33 cellular contexts compared by ENCODE assay signal in the genomic region with DNA sequence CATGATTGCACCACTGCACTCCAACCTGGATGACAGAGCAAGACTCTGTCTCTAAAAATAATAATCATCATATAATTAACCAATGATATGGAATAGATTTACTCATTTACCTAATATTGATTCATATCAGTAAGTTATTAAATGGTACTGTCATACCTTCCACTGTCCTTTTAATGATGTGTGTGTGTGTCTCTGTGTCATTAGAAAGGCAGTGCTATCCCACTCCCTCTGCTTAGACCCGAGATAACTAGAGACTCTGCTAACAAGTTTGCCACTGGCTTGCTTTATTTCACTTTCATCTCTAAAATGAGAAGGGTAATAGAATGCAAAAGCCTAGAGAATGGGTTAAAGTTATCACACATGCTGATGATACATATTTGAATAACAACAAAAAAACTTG.
"Had no signal": no experiment of that assay in that cellular context is flagged by ENCODE, and none has a peak within 500 bp of the region (broad histone marks: within the 10 kb centered on the region; RNA-seq: fewer than 3 reads in every experiment).

No MANE protein-coding gene starts in this region.

- DNase-seq: Karpas-422, Kasumi-1, MG63, MM.1S, MV-4-11, NCI-H1048, NCI-H1092, NCI-H1092 treated with DMSO at 0.1 percent for 48 hours, NCI-H1105, NCI-H1105 treated with DMSO at 0.1 percent for 48 hours, NCI-H1417, NCI-H1417 treated with DMSO at 0.1 percent for 48 hours, NCI-H1436, NCI-H1436 treated with DMSO at 0.1 percent for 48 hours, NCI-H146, NCI-H1694, NCI-H1694 treated with DMSO at 0.1 percent for 48 hours, NCI-H187, NCI-H187 treated with DMSO at 0.1 percent for 48 hours, NCI-H1930, NCI-H2029, NCI-H2029 treated with DMSO at 0.1 percent for 48 hours, NCI-H2081, NCI-H2081 treated with DMSO at 0.1 percent for 48 hours, NCI-H2107, NCI-H2171, NCI-H2171 treated with DMSO at 0.1 percent for 48 hours, NCI-H2227 treated with DMSO at 0.1 percent for 48 hours, NCI-H226, NCI-H345, NCI-H446, NCI-H446 treated with DMSO at 0.1 percent for 48 hours, NCI-H510A had no signal
